8 cellular contexts compared by ENCODE assay signal in the genomic region with DNA sequence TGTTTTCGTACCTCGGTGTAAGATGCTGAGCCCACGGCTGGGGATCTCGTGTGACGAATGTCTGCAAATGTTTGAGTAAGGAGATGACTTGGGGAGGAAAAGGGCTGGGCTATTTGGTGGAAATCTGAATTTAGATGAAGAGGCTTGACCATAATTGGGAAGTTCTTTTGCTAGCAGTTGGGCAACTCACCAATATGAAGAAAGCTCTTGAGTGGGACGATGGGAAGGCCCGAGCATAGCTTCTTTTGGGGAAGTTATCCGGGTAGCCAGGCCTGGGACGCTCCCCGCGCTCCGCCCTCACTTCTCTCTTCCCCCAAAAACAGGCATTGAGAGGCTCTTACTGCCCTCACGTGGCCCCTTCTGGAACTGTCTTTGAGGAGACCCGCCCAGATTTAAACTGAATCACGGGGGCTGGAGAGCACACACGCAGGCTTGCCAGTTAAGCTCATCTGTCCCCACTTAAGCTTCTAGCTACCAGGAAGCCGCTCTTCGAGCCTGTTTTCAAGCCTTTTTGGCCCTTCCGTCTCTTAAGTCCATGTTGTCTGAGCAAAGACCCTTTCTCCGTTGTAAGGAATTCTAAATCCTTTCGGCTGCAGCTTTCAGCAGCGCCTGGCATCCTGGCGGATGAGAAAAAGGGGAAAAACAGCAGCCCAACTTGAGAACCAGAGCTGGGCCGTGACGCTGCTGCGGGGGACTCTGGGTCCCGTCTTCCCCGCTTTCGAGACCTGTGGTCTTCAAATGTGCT.
DNase-seq lines count a peak whose midpoint lies in the region; ATAC-seq and TF ChIP-seq lines count a peak whose summit lies in the region.

No MANE protein-coding gene starts in this region.

- peak overlapping the region; percentile 81 for H3K4me3 Mint-ChIP-seq in WTC11

- H3K9me3 Mint-ChIP-seq in WTC11, result peaks cover 9% of the 10 kb centered on the region

- H3K4me1 Mint-ChIP-seq in WTC11, result peaks cover 8% of the 10 kb centered on the region

- CTCF ChIA-PET in WTC11 (lab: Charles Lee), result interaction anchor here (0.5 to 2.8 kb wide), 91 partner anchors 8 to 563 kb away, joined by 3 to 85 read pairs (median 5); a partner anchor contains a TSS

- DNase-seq in AG09319 (ENCODE audit: extremely low read depth, low read depth) (peak; percentile 92), NCI-H2227 (lab: John Stamatoyannopoulos, UW; ENCODE audit: unreplicated experiment) (peak; percentile 92), WTC11 (ENCODE audit: low spot score) (peak; percentile 93), iris pigment epithelial cell (ENCODE audit: low read depth) (peak; percentile 94)
- DNase-seq in central memory CD4-positive, alpha-beta T cell, result peak; percentile 74
- peak; percentile 74 to 91 for DNase-seq in stimulated activated CD4-positive, alpha-beta T cell treated with anti-CD3 and anti-CD28 coated beads, Interleukin-12 subunit alpha, Interleukin-12 subunit beta, amount 100 ng/mL, for 24 hours (ENCODE audit: low read depth in 2 of 2)

- H3K36me3 Mint-ChIP-seq in WTC11, result peaks cover 9% of the 10 kb centered on the region

- H3K27ac Mint-ChIP-seq in WTC11, result peak overlapping the region; percentile 72

- H3K27me3 Mint-ChIP-seq in WTC11 (ENCODE audit: low read depth), result no peaks in the 10 kb centered on the region

- POLR2A ChIA-PET in WTC11 (lab: Charles Lee), result interaction anchor here (0.6 to 1.3 kb wide), 6 partner anchors 12 to 775 kb away, joined by 4 to 8 read pairs (median 4); a partner anchor contains a TSS

- peak; percentile 86 for ATAC-seq in GM18870 (IDR thresholded peaks at IDR 0.05; ENCODE audit: unreplicated experiment)
- peak; percentile 88 for ATAC-seq in HG03108 (IDR thresholded peaks at IDR 0.05; ENCODE audit: unreplicated experiment)
- peak; percentile 97 for ATAC-seq in WTC11

- TF ChIP-seq CTCF in AG09319 (IDR thresholded peaks at IDR 0.05; ENCODE audit: low read depth, low read length), result peak; percentile 85
- TF ChIP-seq CTCF in WTC11 (IDR thresholded peaks at IDR 0.05), result peak; percentile 63

TF ChIP-seq in WTC11, 78 proteins besides CTCF, POLR2A, EP300 and RAD21:
- no peak for TF ChIP-seq TEAD4 (CRISPR knock-in tag; IDR thresholded peaks at IDR 0.05)
- TF ChIP-seq, protein P1, sequence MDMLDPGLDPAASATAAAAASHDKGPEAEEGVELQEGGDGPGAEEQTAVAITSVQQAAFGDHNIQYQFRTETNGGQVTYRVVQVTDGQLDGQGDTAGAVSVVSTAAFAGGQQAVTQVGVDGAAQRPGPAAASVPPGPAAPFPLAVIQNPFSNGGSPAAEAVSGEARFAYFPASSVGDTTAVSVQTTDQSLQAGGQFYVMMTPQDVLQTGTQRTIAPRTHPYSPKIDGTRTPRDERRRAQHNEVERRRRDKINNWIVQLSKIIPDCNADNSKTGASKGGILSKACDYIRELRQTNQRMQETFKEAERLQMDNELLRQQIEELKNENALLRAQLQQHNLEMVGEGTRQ (CRISPR knock-in tag; IDR thresholded peaks at IDR 0.05), result peak; percentile 67
- TF ChIP-seq SOX15 (CRISPR knock-in tag; IDR thresholded peaks at IDR 0.05), result no peak
- TF ChIP-seq SP1 (CRISPR knock-in tag; conservative IDR thresholded peaks at IDR 0.05), result 0 out of 2 replicates have a peak, but pooled peaks have one; percentile 21
- TF ChIP-seq ZNF121 (CRISPR knock-in tag; IDR thresholded peaks at IDR 0.05), result no peak
- TF ChIP-seq, protein P2, sequence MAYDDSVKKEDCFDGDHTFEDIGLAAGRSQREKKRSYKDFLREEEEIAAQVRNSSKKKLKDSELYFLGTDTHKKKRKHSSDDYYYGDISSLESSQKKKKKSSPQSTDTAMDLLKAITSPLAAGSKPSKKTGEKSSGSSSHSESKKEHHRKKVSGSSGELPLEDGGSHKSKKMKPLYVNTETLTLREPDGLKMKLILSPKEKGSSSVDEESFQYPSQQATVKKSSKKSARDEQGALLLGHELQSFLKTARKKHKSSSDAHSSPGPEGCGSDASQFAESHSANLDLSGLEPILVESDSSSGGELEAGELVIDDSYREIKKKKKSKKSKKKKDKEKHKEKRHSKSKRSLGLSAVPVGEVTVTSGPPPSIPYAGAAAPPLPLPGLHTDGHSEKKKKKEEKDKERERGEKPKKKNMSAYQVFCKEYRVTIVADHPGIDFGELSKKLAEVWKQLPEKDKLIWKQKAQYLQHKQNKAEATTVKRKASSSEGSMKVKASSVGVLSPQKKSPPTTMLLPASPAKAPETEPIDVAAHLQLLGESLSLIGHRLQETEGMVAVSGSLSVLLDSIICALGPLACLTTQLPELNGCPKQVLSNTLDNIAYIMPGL (CRISPR knock-in tag; IDR thresholded peaks at IDR 0.05), result 0 out of 2 replicates have a peak, but pooled peaks have one; percentile 25
- TF ChIP-seq NR2C2 (CRISPR knock-in tag; IDR thresholded peaks at IDR 0.05), result no peak
TF ChIP-seq in WTC11: peak in this region for 3.

Comparison
In these comparisons a context has a peak if more than half of its experiments do, and no peak if none do; other contexts are left out.
1. Peak in every context shown above with its lines: DNase-seq and ATAC-seq.